Comparison of ENCODE assay signal across 11 cellular contexts in genomic region chr2:227407601-227408089, GRCh38. TPM values are rescaled to one million over a fixed set of nuclear protein-coding genes. Genes with fewer than 3 reads are reported as not detected.
A peak's percentile ranks its signal among the peaks of the same experiment; 100 is the strongest.
DNase-seq lines count a peak whose midpoint lies in the region; ATAC-seq and TF ChIP-seq lines count a peak whose summit lies in the region.
"Had no signal": no experiment of that assay in that cellular context is flagged by ENCODE, and none has a peak within 500 bp of the region (broad histone marks: within the 10 kb centered on the region; RNA-seq: fewer than 3 reads in every experiment).

No MANE protein-coding gene starts in this region.

- H3K27ac ChIP-seq in dorsolateral prefrontal cortex, result peak overlapping the region in 30 of 59 donors; percentile 11 to 93 (median 82)
- peak overlapping the region; percentile 39 for H3K27ac ChIP-seq in muscle layer of duodenum (ENCODE audit: low read length)

- no peak for TF ChIP-seq CTCF in dorsolateral prefrontal cortex (IDR thresholded peaks at IDR 0.05 in 54 of 56, conservative IDR thresholded peaks at IDR 0.05 in 2 of 56; ENCODE audit: low read depth in 1 of 56, partially characterized antibody in 56 of 56)

- ATAC-seq in HG02759 (IDR thresholded peaks at IDR 0.05; ENCODE audit: unreplicated experiment) (no peak), HG03135 (IDR thresholded peaks at IDR 0.05; ENCODE audit: unreplicated experiment) (no peak), HG03354 (IDR thresholded peaks at IDR 0.05; ENCODE audit: poor library complexity, severe bottlenecking, unreplicated experiment) (no peak)

- H3K36me3 ChIP-seq in muscle layer of duodenum (ENCODE audit: control insufficient read depth in 1 of 2, insufficient read depth in 2 of 2, low read length in 2 of 2), result no peaks in the 10 kb centered on the region

- no peaks in the 10 kb centered on the region for H3K9me3 ChIP-seq in muscle layer of duodenum (ENCODE audit: control insufficient read depth in 1 of 2, low read length in 2 of 2)
- H3K9me3 ChIP-seq: testis had no signal

- peaks cover 7 to 14% of the 10 kb centered on the region in 2 donors for H3K4me1 ChIP-seq in muscle layer of duodenum (ENCODE audit: control insufficient read depth in 1 of 2, insufficient read depth in 2 of 2, low read length in 2 of 2)

- no peaks in the 10 kb centered on the region for H3K27me3 ChIP-seq in dorsolateral prefrontal cortex
- H3K27me3 ChIP-seq in muscle layer of duodenum (ENCODE audit: low read depth, low read length), result no peaks in the 10 kb centered on the region
- H3K27me3 ChIP-seq: testis had no signal

- peak; percentile 61 for DNase-seq in Ammon's horn (ENCODE audit: low spot score)
- DNase-seq in NCI-H446 treated with DMSO at 0.1 percent for 48 hours (lab: John Stamatoyannopoulos, UW), result peak; percentile 67
- DNase-seq in dorsolateral prefrontal cortex, result peak in 1 of 10 donors; percentile 60
- DNase-seq in NCI-H1048 (lab: John Stamatoyannopoulos, UW), result no peak
- DNase-seq: activated CD4-positive, alpha-beta memory T cell treated with anti-CD3 and anti-CD28 coated beads, Interleukin-2, amount 10 ng/mL, durations not matched to agents 7 days and 5 days; NCI-H2081 treated with DMSO at 0.1 percent for 48 hours; testis had no signal

- intact Hi-C loops in dorsolateral prefrontal cortex (cut with DNase I), result loop anchor here (5.0 to 10.0 kb wide), 3 partner anchors 65 to 357 kb away; partner anchors contain the start of gene AGFG1 (in 1 of the 2)

- H3K4me3 ChIP-seq in dorsolateral prefrontal cortex, result no peak overlapping the region
- no peak overlapping the region for H3K4me3 ChIP-seq in muscle layer of duodenum (ENCODE audit: low read depth in 1 of 2, low read length in 2 of 2)
- H3K4me3 ChIP-seq: testis had no signal

RNA-seq across cellular contexts. Expression of gene SCYGR1, which starts 19.9 kb away (rescaled TPM):
- 1 to 10 TPM in 1 of 120 experiments, not detected in 119; 2.9 TPM for total RNA-seq in dorsolateral prefrontal cortex
- total RNA-seq: activated CD4-positive, alpha-beta memory T cell treated with anti-CD3 and anti-CD28 coated beads, Interleukin-2, amount 10 ng/mL, durations not matched to agents 7 days and 5 days; testis had no signal

RNA-seq across cellular contexts. Expression of gene TM4SF20, which starts 28.5 kb away (rescaled TPM):
- 1 to 10 TPM in 1 of 120 experiments, under 1 TPM in 4, not detected in 115; 0.17 to 1.1 (median 0.54) TPM for total RNA-seq in dorsolateral prefrontal cortex
- total RNA-seq: activated CD4-positive, alpha-beta memory T cell treated with anti-CD3 and anti-CD28 coated beads, Interleukin-2, amount 10 ng/mL, durations not matched to agents 7 days and 5 days had no signal
